ENCODE assay signal across 1 cellular context in the genomic region with DNA sequence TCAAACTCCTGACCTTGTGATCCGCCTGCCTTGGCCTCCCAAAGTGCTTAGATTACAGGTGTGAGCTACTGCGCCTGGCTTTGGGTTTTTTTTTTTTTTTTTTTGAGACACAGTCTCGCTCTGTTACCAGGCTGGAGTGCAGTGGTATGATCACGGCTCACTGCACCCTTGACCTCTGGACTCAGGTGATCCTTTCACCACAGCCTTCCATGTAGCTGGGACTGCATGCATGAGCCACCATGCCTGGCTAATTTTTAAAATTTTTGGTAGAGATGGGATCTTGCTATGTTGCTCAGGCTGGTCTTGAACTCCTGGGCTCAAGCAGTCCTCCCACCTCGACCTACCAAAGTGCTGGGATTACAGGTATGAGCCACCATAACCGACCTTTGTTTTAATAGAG. TPM values are rescaled to one million over a fixed set of nuclear protein-coding genes. Genes with fewer than 3 reads are reported as not detected.
"Had no signal": no experiment of that assay in that cellular context is flagged by ENCODE, and none has a peak within 500 bp of the region (broad histone marks: within the 10 kb centered on the region; RNA-seq: fewer than 3 reads in every experiment).

No MANE protein-coding gene starts in this region.

RNA-seq across cellular contexts. Expression of gene DEPDC4, which starts 44.7 kb away (rescaled TPM):
- total RNA-seq: GM23248 had no signal
